7 cellular contexts compared by ENCODE assay signal in the genomic region with DNA sequence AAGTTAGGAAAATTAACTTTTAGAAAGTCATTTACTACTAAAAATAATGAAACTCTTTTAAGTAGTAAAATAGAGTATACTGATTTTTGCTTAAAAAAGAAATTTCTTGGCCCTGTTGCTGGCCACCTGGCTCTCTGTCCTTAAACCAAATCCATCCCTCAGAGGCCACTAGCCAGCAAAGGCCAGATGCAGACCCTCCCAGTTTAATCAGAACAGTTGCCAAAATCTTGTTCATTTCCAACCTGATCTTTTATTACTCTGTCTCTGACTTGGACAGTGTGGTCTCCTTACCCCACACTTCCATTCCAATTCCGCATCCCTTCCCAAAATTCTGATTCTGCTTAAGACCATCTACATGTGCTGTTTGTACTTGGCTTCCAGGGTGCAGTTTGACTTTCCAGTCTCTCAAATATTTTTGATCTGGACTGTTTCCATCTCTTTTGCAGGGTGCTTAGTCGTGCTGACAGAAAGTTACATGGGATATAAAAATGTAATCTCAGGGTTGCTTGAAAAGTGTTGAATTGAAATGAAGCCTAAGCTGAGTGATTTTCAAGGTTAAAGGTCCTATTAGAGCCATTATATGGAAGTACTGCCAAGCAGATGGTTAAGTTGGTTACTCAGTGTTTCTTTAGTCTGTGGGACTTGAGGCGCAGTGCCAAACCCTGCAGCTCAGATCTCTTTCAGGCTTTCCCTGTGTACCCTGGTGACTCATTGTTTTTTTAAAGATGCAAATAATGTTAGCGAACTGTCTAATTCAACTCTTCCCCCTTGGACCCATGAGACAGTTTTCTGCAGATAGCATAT. TPM values are rescaled to one million over a fixed set of nuclear protein-coding genes. Genes with fewer than 3 reads are reported as not detected.
DNase-seq lines count a peak whose midpoint lies in the region; ATAC-seq, FAIRE-seq and TF ChIP-seq lines count a peak whose summit lies in the region.

No MANE protein-coding gene starts in this region.

- no peaks in the 10 kb centered on the region for H3K79me2 ChIP-seq in hepatocyte

- H3K9me2 ChIP-seq in hepatocyte (replicated peaks; ENCODE audit: insufficient read depth): no peaks in the 10 kb centered on the region

- no peak for TF ChIP-seq CTCF in activated CD8-positive, alpha-beta T cell treated with anti-CD3 and anti-CD28 coated beads for 36 hours (IDR thresholded peaks at IDR 0.05)
- TF ChIP-seq CTCF in hepatocyte (IDR thresholded peaks at IDR 0.05; ENCODE audit: poor library complexity): no peak
- TF ChIP-seq CTCF in upper lobe of right lung (IDR thresholded peaks at IDR 0.05): no peak
- TF ChIP-seq CTCF in D721Med (IDR thresholded peaks at IDR 0.05; ENCODE audit: insufficient read depth, missing control alignments): no peak

- 54% methylated on average over 4 of the region's 4 CpGs for WGBS in hepatocyte (ENCODE audit: low lambda C conversion rate, missing lambda C conversion rate)

- intact Hi-C loops in activated CD8-positive, alpha-beta T cell treated with anti-CD3 and anti-CD28 coated beads for 36 hours (cut with micrococcal nuclease): no loop called here
- intact Hi-C loops in upper lobe of right lung (cut with DNase I): no loop called here

- H3K36me3 Mint-ChIP-seq in activated CD8-positive, alpha-beta T cell treated with anti-CD3 and anti-CD28 coated beads for 36 hours (ENCODE audit: low read depth): no peaks in the 10 kb centered on the region

- H3K27me3 ChIP-seq in hepatocyte (no peaks in the 10 kb centered on the region), upper lobe of right lung (no peaks in the 10 kb centered on the region)

- H3K27ac Mint-ChIP-seq in activated CD8-positive, alpha-beta T cell treated with anti-CD3 and anti-CD28 coated beads for 36 hours: no peak overlapping the region

- H3K4me1 ChIP-seq in hepatocyte (ENCODE audit: insufficient read depth) (peaks cover 13% of the 10 kb centered on the region), upper lobe of right lung (peaks cover 31% of the 10 kb centered on the region)

- CTCF ChIA-PET in activated CD8-positive, alpha-beta T cell treated with anti-CD3 and anti-CD28 coated beads for 36 hours (lab: Charles Lee): no interaction called here

- DNase-seq in HS-27A (ENCODE audit: low read depth): peak; percentile 75
- peak; percentile 52 for DNase-seq in activated CD8-positive, alpha-beta T cell treated with anti-CD3 and anti-CD28 coated beads for 36 hours
- DNase-seq in hepatocyte (ENCODE audit: low spot score): peak; percentile 61
- DNase-seq in upper lobe of right lung: peak; percentile 75
- DNase-seq in D721Med (ENCODE audit: insufficient read length, low spot score): no peak

- no peaks in the 10 kb centered on the region for H3K9me3 Mint-ChIP-seq in activated CD8-positive, alpha-beta T cell treated with anti-CD3 and anti-CD28 coated beads for 36 hours

- ATAC-seq in GM18499 (IDR thresholded peaks at IDR 0.05; ENCODE audit: insufficient read depth, unreplicated experiment) (peak; percentile 89), GM21529 (IDR thresholded peaks at IDR 0.05; ENCODE audit: unreplicated experiment) (peak; percentile 90), upper lobe of right lung (peak; percentile 84)
- peak; percentile 77 for ATAC-seq in activated CD8-positive, alpha-beta T cell treated with anti-CD3 and anti-CD28 coated beads for 36 hours

- peaks cover 20% of the 10 kb centered on the region for H3K4me1 Mint-ChIP-seq in activated CD8-positive, alpha-beta T cell treated with anti-CD3 and anti-CD28 coated beads for 36 hours (ENCODE audit: low read depth)

- FAIRE-seq in D721Med (lab: Jason Lieb, UNC): no peak

- peak overlapping the region; percentile 31 for H3K27ac ChIP-seq in hepatocyte
- no peak overlapping the region for H3K27ac ChIP-seq in upper lobe of right lung

- no peak overlapping the region for H3K4me3 Mint-ChIP-seq in activated CD8-positive, alpha-beta T cell treated with anti-CD3 and anti-CD28 coated beads for 36 hours

- no peaks in the 10 kb centered on the region for H3K9me3 ChIP-seq in hepatocyte (ENCODE audit: low read depth)
- H3K9me3 ChIP-seq in upper lobe of right lung: no peaks in the 10 kb centered on the region

- H2AFZ ChIP-seq in hepatocyte: no peak overlapping the region

- H3K36me3 ChIP-seq in hepatocyte (replicated peaks; ENCODE audit: insufficient read depth, low read depth) (no peaks in the 10 kb centered on the region), upper lobe of right lung (no peaks in the 10 kb centered on the region)

- peaks cover 1% of the 10 kb centered on the region for H3K27me3 Mint-ChIP-seq in activated CD8-positive, alpha-beta T cell treated with anti-CD3 and anti-CD28 coated beads for 36 hours

- no peaks in the 10 kb centered on the region for H4K20me1 ChIP-seq in hepatocyte (ENCODE audit: insufficient read depth, poor library complexity, severe bottlenecking)

- H3K4me3 ChIP-seq in hepatocyte: no peak overlapping the region
- no peak overlapping the region for H3K4me3 ChIP-seq in upper lobe of right lung

- POLR2A ChIA-PET in activated CD8-positive, alpha-beta T cell treated with anti-CD3 and anti-CD28 coated beads for 36 hours (lab: Charles Lee): no interaction called here

- peak overlapping the region; percentile 13 for H3K4me2 ChIP-seq in hepatocyte

RNA-seq across cellular contexts. Expression of gene DCP2, which starts 18.4 kb away (rescaled TPM):
- total RNA-seq in activated CD8-positive, alpha-beta T cell treated with anti-CD3 and anti-CD28 coated beads for 36 hours: 10 to 100 TPM; 88.9 to 91.0 TPM
- total RNA-seq in hepatocyte (39.2 and 41.9 TPM in 2 replicates), upper lobe of right lung (51.1 TPM)
- 8.8 and 20.5 TPM in 2 replicates for polyA plus RNA-seq in hepatocyte

RNA-seq across cellular contexts. Expression of gene REEP5, which starts 36.1 kb away (rescaled TPM):
- 10 to 100 TPM; 38.0 to 40.6 TPM for total RNA-seq in activated CD8-positive, alpha-beta T cell treated with anti-CD3 and anti-CD28 coated beads for 36 hours
- total RNA-seq in hepatocyte: 57.3 and 63.6 TPM in 2 replicates
- 199 and 208 TPM in 2 replicates for polyA plus RNA-seq in hepatocyte
- total RNA-seq in upper lobe of right lung: 108 TPM
